27 cellular contexts compared by ENCODE assay signal in the genomic region with DNA sequence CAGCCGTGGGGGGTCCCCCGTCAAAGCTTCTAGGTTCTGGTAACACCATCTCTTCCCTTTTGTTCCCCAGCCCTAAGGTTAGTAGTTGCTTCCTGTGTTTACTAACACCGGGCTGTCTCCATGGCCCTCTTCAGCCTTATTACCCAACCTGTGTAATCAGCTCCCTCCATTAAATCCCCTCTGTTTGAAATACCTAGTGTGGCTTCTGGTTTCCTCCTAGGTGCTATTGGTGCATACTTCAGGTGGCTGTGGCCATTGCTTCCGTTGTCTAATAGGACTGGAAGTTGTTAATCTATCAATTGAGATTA. TPM values are rescaled to one million over a fixed set of nuclear protein-coding genes. Genes with fewer than 3 reads are reported as not detected.
DNase-seq lines count a peak whose midpoint lies in the region; ATAC-seq and TF ChIP-seq lines count a peak whose summit lies in the region.
"Had no signal": no experiment of that assay in that cellular context is flagged by ENCODE, and none has a peak within 500 bp of the region (broad histone marks: within the 10 kb centered on the region; RNA-seq: fewer than 3 reads in every experiment).

No MANE protein-coding gene starts in this region.

- no TSS peak for BruUV-seq in mammary epithelial cell (replicated peaks; lab: Mats Ljungman, UMichigan)

- TF ChIP-seq POLR2A in breast epithelium (IDR thresholded peaks at IDR 0.05), result no peak

- H3K4me1 ChIP-seq in mammary epithelial cell (ENCODE audit: insufficient read depth, low read length) (peaks cover 9% of the 10 kb centered on the region), breast epithelium (no peaks in the 10 kb centered on the region), colonic mucosa (no peaks in the 10 kb centered on the region), upper lobe of right lung (peaks cover 6% of the 10 kb centered on the region)
- H3K4me1 ChIP-seq: gastroesophageal sphincter, uterus had no signal

- 25% methylated on average over 3 of the region's 4 CpGs for WGBS in mammary epithelial cell (ENCODE audit: low coverage, missing lambda C conversion rate)

- H3K27ac ChIP-seq in mammary epithelial cell (ENCODE audit: insufficient read depth, low read depth, low read length) (no peak overlapping the region), breast epithelium (no peak overlapping the region), colonic mucosa (no peak overlapping the region), upper lobe of right lung (no peak overlapping the region)
- H3K27ac ChIP-seq: BLaER1, esophagus squamous epithelium, gastroesophageal sphincter, KMS-11, skin epidermis, uterus had no signal

- H3K9ac ChIP-seq in mammary epithelial cell (ENCODE audit: insufficient read depth, low read length) (no peak overlapping the region), colonic mucosa (ENCODE audit: low read depth in 2 of 2, low read length in 2 of 2) (peak overlapping the region in 1 of 2 donors; percentile 5)
- H3K9ac ChIP-seq: BLaER1, KMS-11 had no signal

- DNase-seq in mammary epithelial cell, result no peak
- DNase-seq in breast epithelium (ENCODE audit: low spot score in 2 of 2), result no peak
- no peak for DNase-seq in colonic mucosa
- DNase-seq in lung microvascular endothelial cell (ENCODE audit: low read depth in 2 of 2), result peak; percentile 23 to 35
- DNase-seq in upper lobe of right lung, result no peak
- no peak for DNase-seq in NCI-H524 (lab: John Stamatoyannopoulos, UW)
- no peak for DNase-seq in NOMO-1 (lab: John Stamatoyannopoulos, UW; ENCODE audit: unreplicated experiment in 2 of 2)
- DNase-seq: ACHN; activated effector memory CD4-positive, alpha-beta T cell treated with Interleukin-2 at 50 U/mL for 16 hours; activated naive CD8-positive, alpha-beta T cell treated with anti-CD3 and anti-CD28 coated beads, Interleukin-2, amount 10 ng/mL, durations not matched to agents 7 days and 5 days; endodermal cell; esophagus squamous epithelium; HCEC 1CT; islet precursor cell; naive B cell; NCI-H187; NCI-H226; NCI-H82; OCI-M1; T-helper 9 cell; uterus had no signal

- peak overlapping the region; percentile 84 for H2AFZ ChIP-seq in mammary epithelial cell (ENCODE audit: low read depth, low read length)

- peak; percentile 19 for ATAC-seq in upper lobe of right lung
- ATAC-seq in HG03280 (IDR thresholded peaks at IDR 0.05; ENCODE audit: unreplicated experiment), result no peak
- ATAC-seq: gastroesophageal sphincter had no signal

- H3K9me3 ChIP-seq in mammary epithelial cell (replicated peaks; ENCODE audit: insufficient read depth, low read length) (no peaks in the 10 kb centered on the region), breast epithelium (no peaks in the 10 kb centered on the region), colonic mucosa (no peaks in the 10 kb centered on the region), upper lobe of right lung (no peaks in the 10 kb centered on the region)
- H3K9me3 ChIP-seq: BLaER1, esophagus squamous epithelium, gastroesophageal sphincter, uterus had no signal

- H3K27me3 ChIP-seq in mammary epithelial cell (ENCODE audit: insufficient read depth, low read length), result peaks cover 31% of the 10 kb centered on the region
- peaks cover 0 to 15% of the 10 kb centered on the region in 2 donors for H3K27me3 ChIP-seq in breast epithelium
- no peaks in the 10 kb centered on the region for H3K27me3 ChIP-seq in colonic mucosa
- peaks cover 38% of the 10 kb centered on the region for H3K27me3 ChIP-seq in upper lobe of right lung
- H3K27me3 ChIP-seq: BLaER1, uterus had no signal

- dilution Hi-C loops in mammary epithelial cell (cut with HindIII; ENCODE audit: low sequenced_read_pairs), result no loop called here

- peak overlapping the region; percentile 91 for H3K4me2 ChIP-seq in mammary epithelial cell (ENCODE audit: insufficient read depth, low read depth, low read length)
- H3K4me2 ChIP-seq: BLaER1, KMS-11 had no signal

- H4K20me1 ChIP-seq in mammary epithelial cell (ENCODE audit: insufficient read depth, low read length), result no peaks in the 10 kb centered on the region
- H4K20me1 ChIP-seq: BLaER1 had no signal

- intact Hi-C loops in mammary epithelial cell (cut with micrococcal nuclease) (no loop called here), breast epithelium (cut with DNase I; ENCODE audit: low total_unique reads) (no loop called here), colonic mucosa (cut with DNase I) (no loop called here), upper lobe of right lung (cut with DNase I) (no loop called here)

- no peak for TF ChIP-seq CTCF in mammary epithelial cell (conservative IDR thresholded peaks at IDR 0.05 in 1 of 2, IDR thresholded peaks at IDR 0.05 in 1 of 2; ENCODE audit: extremely low read depth in 1 of 2, insufficient read depth in 1 of 2, low read depth in 1 of 2, low read length in 2 of 2)
- no peak for TF ChIP-seq CTCF in breast epithelium (IDR thresholded peaks at IDR 0.05)
- TF ChIP-seq CTCF in colonic mucosa (IDR thresholded peaks at IDR 0.05), result no peak
- TF ChIP-seq CTCF in upper lobe of right lung (IDR thresholded peaks at IDR 0.05), result no peak

- H3K79me2 ChIP-seq in mammary epithelial cell (ENCODE audit: insufficient read depth, low read length), result no peaks in the 10 kb centered on the region

- H3K36me3 ChIP-seq in mammary epithelial cell (ENCODE audit: insufficient read depth, low read length), result no peaks in the 10 kb centered on the region
- no peaks in the 10 kb centered on the region for H3K36me3 ChIP-seq in breast epithelium
- H3K36me3 ChIP-seq in colonic mucosa, result no peaks in the 10 kb centered on the region
- no peaks in the 10 kb centered on the region for H3K36me3 ChIP-seq in upper lobe of right lung
- H3K36me3 ChIP-seq: BLaER1, esophagus squamous epithelium, gastroesophageal sphincter, uterus had no signal

- H3K4me3 ChIP-seq in mammary epithelial cell (replicated peaks in 1 of 3; ENCODE audit: insufficient read depth in 1 of 3, low read depth in 2 of 3, low read length in 3 of 3) (peak overlapping the region in 2 of 3 experiments; percentile 2 to 43), breast epithelium (peak overlapping the region in 1 of 3 donors; percentile 48), colonic mucosa (peak overlapping the region; percentile 21), upper lobe of right lung (no peak overlapping the region)
- H3K4me3 ChIP-seq: BLaER1, skin epidermis had no signal

- CTCF ChIA-PET in mammary epithelial cell (lab: Charles Lee; ENCODE audit: low non-redundant PET), result no interaction called here

- in situ Hi-C loops in mammary epithelial cell (cut with MboI; ENCODE audit: low sequenced_read_pairs in 2 of 2), result no loop called here

RNA-seq across cellular contexts. Expression of gene MOBP, which starts 35.3 kb away (rescaled TPM):
- not detected for total RNA-seq in mammary epithelial cell
- not detected for polyA plus RNA-seq in mammary epithelial cell
- polyA minus RNA-seq in mammary epithelial cell, result not detected
- total RNA-seq in breast epithelium, result under 1 TPM in 1 of 3 donors, not detected in 2; under 0.01 TPM
- total RNA-seq in colonic mucosa, result under 1 TPM; 0.56 to 0.72 TPM
- total RNA-seq in lung microvascular endothelial cell, result under 0.01 TPM in 1 of 2 replicates, not detected in the other
- total RNA-seq in upper lobe of right lung, result not detected
- total RNA-seq: activated naive CD8-positive, alpha-beta T cell treated with anti-CD3 and anti-CD28 coated beads, Interleukin-2, amount 10 ng/mL, durations not matched to agents 7 days and 5 days; esophagus squamous epithelium; subcutaneous adipose tissue had no signal

Comparison
In these comparisons a context has a peak if more than half of its experiments do, and no peak if none do; other contexts are left out.
1. DNase-seq: peak in lung microvascular endothelial cell (2 of 2); none in mammary epithelial cell (single experiment), breast epithelium (0 of 2), colonic mucosa (single experiment), upper lobe of right lung (single experiment), NCI-H524 (0 of 2) and NOMO-1 (0 of 2).